Comparison of ENCODE assay signal across 1 cellular context in genomic region chr10:6460861-6461409, GRCh38.
TF ChIP-seq lines count a peak whose summit lies in the region.

No MANE protein-coding gene starts in this region.

TF ChIP-seq in K562, 482 proteins besides CTCF, POLR2A, EP300 and RAD21 (continued from another document):
- TF ChIP-seq ZNF407 (IDR thresholded peaks at IDR 0.05; ENCODE audit: low read depth) (no peak), HNRNPK (IDR thresholded peaks at IDR 0.05; ENCODE audit: low read depth, low read length, poor library complexity, severe bottlenecking) (no peak)
